ENCODE assay signal across 9 cellular contexts in genomic region chr19:29525901-29526729, GRCh38. TPM values are rescaled to one million over a fixed set of nuclear protein-coding genes. Genes with fewer than 3 reads are reported as not detected.
DNase-seq lines count a peak whose midpoint lies in the region; TF ChIP-seq lines count a peak whose summit lies in the region.
"Had no signal": no experiment of that assay in that cellular context is flagged by ENCODE, and none has a peak within 500 bp of the region (broad histone marks: within the 10 kb centered on the region; RNA-seq: fewer than 3 reads in every experiment).

TSS of gene VSTM2B (plus strand) at chr19:29525994. CDS start at chr19:29526584, 590 bp downstream.

- peaks cover 0 to 43% (median 26%) of the 10 kb centered on the region in 11 experiments; a peak in 16 of 22 replicates for H4K20me1 ChIP-seq in BLaER1 treated with 17β-estradiol and CSF1 and Interleukin-3, amounts not matched to agents 10 nM and 100 nM
- H4K20me1 ChIP-seq in neural cell (ENCODE audit: insufficient read depth) = no peaks in the 10 kb centered on the region

- no peak within 1 kb of the TSS for H3K27ac ChIP-seq in BLaER1 treated with 17β-estradiol and CSF1 and Interleukin-3, amounts not matched to agents 10 nM and 100 nM
- H3K27ac ChIP-seq in HUES48 (ENCODE audit: low read depth, low read length) = no peak within 1 kb of the TSS
- H3K27ac ChIP-seq in effector memory CD4-positive, alpha-beta T cell (ENCODE audit: insufficient read depth, low read length, poor library complexity, severe bottlenecking) = no peak within 1 kb of the TSS
- H3K27ac ChIP-seq in neural cell (ENCODE audit: low read length) = peak within 1 kb of the TSS; percentile 37
- H3K27ac ChIP-seq in tibial artery = no peak within 1 kb of the TSS

- H3K27me3 ChIP-seq in BLaER1 treated with 17β-estradiol and CSF1 and Interleukin-3, amounts not matched to agents 10 nM and 100 nM = peaks cover 80 to 100% (median 99%) of the 10 kb centered on the region in 11 experiments
- H3K27me3 ChIP-seq in HUES48 (ENCODE audit: control insufficient read depth, insufficient read depth, low read length) (peaks cover 97% of the 10 kb centered on the region), neural cell (ENCODE audit: insufficient read depth, low read depth, low read length) (peaks cover 73% of the 10 kb centered on the region), tibial artery (peaks cover 0 to 95% of the 10 kb centered on the region in 2 donors)
- H3K27me3 ChIP-seq in effector memory CD4-positive, alpha-beta T cell (replicated peaks; ENCODE audit: control insufficient read depth, insufficient read depth, low read length, poor library complexity, severe bottlenecking) = peaks cover 28% of the 10 kb centered on the region

- H3K9me2 ChIP-seq in neural cell (ENCODE audit: insufficient read depth, low read length) = no peaks in the 10 kb centered on the region

- H3F3A ChIP-seq in neural cell (ENCODE audit: insufficient read depth, low read length, poor library complexity, severe bottlenecking) = no peaks in the 10 kb centered on the region

- H3K79me2 ChIP-seq in neural cell (replicated peaks; ENCODE audit: insufficient read depth, low read length) = no peaks in the 10 kb centered on the region

- TF ChIP-seq CTCF in neural cell (IDR thresholded peaks at IDR 0.05; ENCODE audit: poor library complexity, severe bottlenecking) = peak; percentile 65
- no peak for TF ChIP-seq CTCF in tibial artery (IDR thresholded peaks at IDR 0.05)

- no peak within 1 kb of the TSS for H2AFZ ChIP-seq in neural cell (ENCODE audit: low read depth, low read length)

- H3K9me3 ChIP-seq in BLaER1 treated with 17β-estradiol and CSF1 and Interleukin-3, amounts not matched to agents 10 nM and 100 nM (replicated peaks in 1 of 11) = peaks cover 0 to 15% (median 10%) of the 10 kb centered on the region in 11 experiments; a peak in 16 of 22 replicates
- H3K9me3 ChIP-seq in HUES48 (ENCODE audit: control insufficient read depth, insufficient read depth, low read length) = no peaks in the 10 kb centered on the region
- no peaks in the 10 kb centered on the region for H3K9me3 ChIP-seq in effector memory CD4-positive, alpha-beta T cell (ENCODE audit: control insufficient read depth, low read length)
- peaks cover 3% of the 10 kb centered on the region for H3K9me3 ChIP-seq in neural cell (ENCODE audit: low read length)
- no peaks in the 10 kb centered on the region for H3K9me3 ChIP-seq in tibial artery

- intact Hi-C loops in tibial artery (cut with DNase I; ENCODE audit: low total_unique reads) = no loop called here

- TF ChIP-seq RAD21 in neural cell (conservative IDR thresholded peaks at IDR 0.05) = peak; percentile 38

- peak within 1 kb of the TSS; percentile 45 to 69 (median 58) for H3K4me3 ChIP-seq in BLaER1 treated with 17β-estradiol and CSF1 and Interleukin-3, amounts not matched to agents 10 nM and 100 nM
- H3K4me3 ChIP-seq in HUES48 (ENCODE audit: low read depth, low read length) (peak within 1 kb of the TSS; percentile 70), neural cell (ENCODE audit: low read length) (peak within 1 kb of the TSS; percentile 83), tibial artery (no peak within 1 kb of the TSS)
- peak within 1 kb of the TSS; percentile 22 for H3K4me3 ChIP-seq in effector memory CD4-positive, alpha-beta T cell (ENCODE audit: insufficient read depth, low read depth, low read length, poor library complexity, severe bottlenecking)

- H3K4me1 ChIP-seq in BLaER1 treated with 17β-estradiol and CSF1 and Interleukin-3, amounts not matched to agents 10 nM and 100 nM = peaks cover 20 to 35% (median 27%) of the 10 kb centered on the region in 10 experiments
- H3K4me1 ChIP-seq in HUES48 (ENCODE audit: control insufficient read depth, insufficient read depth, low read length) (peaks cover 15% of the 10 kb centered on the region; the same call in 1 of the 2 replicates), tibial artery (peaks cover 0 to 54% (median 41%) of the 10 kb centered on the region in 4 donors)
- H3K4me1 ChIP-seq in effector memory CD4-positive, alpha-beta T cell (ENCODE audit: control insufficient read depth, insufficient read depth, low read length, poor library complexity, severe bottlenecking) = peaks cover 38% of the 10 kb centered on the region

- DNase-seq in effector memory CD4-positive, alpha-beta T cell = no peak
- DNase-seq in stimulated activated CD4-positive, alpha-beta T cell treated with anti-CD3 and anti-CD28 coated beads, Interleukin-12 subunit alpha, Interleukin-12 subunit beta, amount 100 ng/mL, for 4 hours = no peak
- DNase-seq in NCI-H1694 treated with DMSO at 0.1 percent for 48 hours (lab: John Stamatoyannopoulos, UW) (no peak), tibial artery (no peak)
- no peak for DNase-seq in activated effector memory CD4-positive, alpha-beta T cell treated with Interleukin-2 at 50 U/mL for 16 hours
- DNase-seq: stimulated activated CD4-positive, alpha-beta T cell treated with anti-CD3 and anti-CD28 coated beads, Interleukin-4, amount 100 ng/mL, for 4 hours had no signal

- no peaks in the 10 kb centered on the region for H3K36me3 ChIP-seq in BLaER1 treated with 17β-estradiol and CSF1 and Interleukin-3, amounts not matched to agents 10 nM and 100 nM
- no peaks in the 10 kb centered on the region for H3K36me3 ChIP-seq in HUES48 (ENCODE audit: control insufficient read depth, insufficient read depth, low read length)
- no peaks in the 10 kb centered on the region for H3K36me3 ChIP-seq in effector memory CD4-positive, alpha-beta T cell (ENCODE audit: control insufficient read depth, insufficient read depth, low read length)
- H3K36me3 ChIP-seq in neural cell (ENCODE audit: insufficient read depth, low read length) = no peaks in the 10 kb centered on the region
- H3K36me3 ChIP-seq in tibial artery = no peaks in the 10 kb centered on the region

- no peak for TF ChIP-seq EP300 in neural cell (conservative IDR thresholded peaks at IDR 0.05; ENCODE audit: poor library complexity, severe bottlenecking)

- peak within 1 kb of the TSS in 7 of 11 experiments; percentile 5 to 32 (median 23); a peak in 4 of 22 replicates for H3K9ac ChIP-seq in BLaER1 treated with 17β-estradiol and CSF1 and Interleukin-3, amounts not matched to agents 10 nM and 100 nM
- H3K9ac ChIP-seq in HUES48 (ENCODE audit: low read depth, low read length) (no peak within 1 kb of the TSS), neural cell (ENCODE audit: low read length) (peak within 1 kb of the TSS; percentile 74)

- peak within 1 kb of the TSS; percentile 81 to 95 (median 88) for H3K4me2 ChIP-seq in BLaER1 treated with 17β-estradiol and CSF1 and Interleukin-3, amounts not matched to agents 10 nM and 100 nM
- peak within 1 kb of the TSS; percentile 98 for H3K4me2 ChIP-seq in neural cell (ENCODE audit: low read length)

TF ChIP-seq in neural cell, 6 proteins besides CTCF, POLR2A, EP300 and RAD21:
- peak; percentile 54 for TF ChIP-seq SMC3 (conservative IDR thresholded peaks at IDR 0.05; ENCODE audit: poor library complexity)
- TF ChIP-seq MXI1 (conservative IDR thresholded peaks at IDR 0.05; ENCODE audit: poor library complexity, severe bottlenecking) = no peak

RNA-seq across cellular contexts. Expression of gene VSTM2B, which starts in this region (rescaled TPM):
- polyA plus RNA-seq in neural cell = 24.4 and 32.1 TPM in 2 replicates
- 8.5 and 11.9 TPM in 2 replicates for polyA minus RNA-seq in neural cell

Comparison
In these comparisons a context has a peak if more than half of its experiments do, and no peak if none do; other contexts are left out.
1. H3K4me3 ChIP-seq: peak in BLaER1 treated with 17β-estradiol and CSF1 and Interleukin-3, amounts not matched to agents 10 nM and 100 nM (10 of 10), HUES48 (single experiment), effector memory CD4-positive, alpha-beta T cell (single experiment) and neural cell (single experiment); none in tibial artery (0 of 2).